Comparison of ENCODE assay signal across 8 cellular contexts in the genomic region with DNA sequence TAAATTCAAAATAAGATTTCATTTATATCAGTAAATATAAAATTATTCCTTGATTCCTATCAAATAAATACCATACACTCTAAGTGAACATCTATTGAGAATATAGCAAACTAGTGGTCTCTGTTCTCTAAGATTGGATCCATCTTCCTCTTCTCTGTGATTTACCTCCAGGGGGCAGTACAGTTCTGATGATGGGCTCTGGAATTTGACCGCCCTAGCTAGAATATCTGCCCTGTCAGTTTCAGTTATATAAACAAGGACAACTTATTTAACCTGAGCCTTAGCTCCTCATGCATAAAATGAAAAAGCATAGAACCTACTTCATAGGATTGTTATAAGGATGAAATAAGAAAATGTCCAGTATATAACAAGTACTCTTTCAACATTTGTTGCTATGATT.
DNase-seq lines count a peak whose midpoint lies in the region; ATAC-seq, FAIRE-seq and TF ChIP-seq lines count a peak whose summit lies in the region.

No MANE protein-coding gene starts in this region.

- peak; percentile 36 to 51 for DNase-seq in A549 (ENCODE audit: low read depth in 1 of 2, low spot score in 1 of 2)
- DNase-seq in GM06990 (ENCODE audit: extremely low read depth, insufficient read length), result no peak
- no peak for DNase-seq in LNCaP clone FGC (ENCODE audit: low read depth)
- DNase-seq in keratinocyte (ENCODE audit: low read depth, low spot score), result no peak
- no peak for DNase-seq in hepatic stellate cell (ENCODE audit: low spot score)

- H3K27ac Mint-ChIP-seq in activated T-helper 17 cell treated with anti-CD3 and anti-CD28 coated beads, Interleukin-2, amount 50 U/mL, for 72 hours, result no peak overlapping the region

- H3K4me3 ChIP-seq in A549 (no peak overlapping the region), GM06990 (replicated peaks; ENCODE audit: low read depth, low read length) (no peak overlapping the region), LNCaP clone FGC (ENCODE audit: low read depth, low read length) (no peak overlapping the region), keratinocyte (ENCODE audit: control insufficient read depth in 2 of 3, extremely low read depth in 1 of 3, insufficient read depth in 2 of 3, low read depth in 1 of 3, low read length in 3 of 3) (no peak overlapping the region)

- H3K36me3 Mint-ChIP-seq in activated T-helper 17 cell treated with anti-CD3 and anti-CD28 coated beads, Interleukin-2, amount 50 U/mL, for 72 hours (ENCODE audit: low read depth), result no peaks in the 10 kb centered on the region

- WGBS in A549 (ENCODE audit: missing lambda C conversion rate), result 13% methylated on average over 1 of the region's 1 CpG

- no peaks in the 10 kb centered on the region for H3K9me1 ChIP-seq in keratinocyte (ENCODE audit: control insufficient read depth, extremely low read depth, insufficient read depth, low read length)

- no peak for TF ChIP-seq POLR2A in A549 (IDR thresholded peaks at IDR 0.05; ENCODE audit: low read length)

- no peak overlapping the region for H3K9ac ChIP-seq in keratinocyte (ENCODE audit: control insufficient read depth, extremely low read depth, insufficient read depth, low read length)

- FAIRE-seq in A549 (lab: Jason Lieb, UNC) (peak; percentile 84), keratinocyte (lab: Jason Lieb, UNC) (peak; percentile 69)

- no peaks in the 10 kb centered on the region for H3K27me3 ChIP-seq in GM06990 (replicated peaks; ENCODE audit: control insufficient read depth, insufficient read depth, low read length)
- H3K27me3 ChIP-seq in keratinocyte (ENCODE audit: control insufficient read depth, extremely low read depth, insufficient read depth, low read length), result no peaks in the 10 kb centered on the region

- no peak for TF ChIP-seq EP300 in A549 (IDR thresholded peaks at IDR 0.05)

- H4K20me1 ChIP-seq in keratinocyte (ENCODE audit: control insufficient read depth, extremely low read depth, insufficient read depth, low read length), result no peaks in the 10 kb centered on the region

- no peak overlapping the region for H2AFZ ChIP-seq in keratinocyte (ENCODE audit: control insufficient read depth, low read length)

- CTCF ChIA-PET in A549 (lab: Yijun Ruan, JAX), result interaction anchor here (0.5 to 3.0 kb wide), 15 partner anchors 10 to 419 kb away, joined by 3 to 11 read pairs (median 5); no protein-coding TSS in a partner anchor

- H3K9me3 ChIP-seq in A549, result no peaks in the 10 kb centered on the region
- H3K9me3 ChIP-seq in keratinocyte (ENCODE audit: control insufficient read depth, low read depth, low read length), result no peaks in the 10 kb centered on the region

- H3K36me3 ChIP-seq in GM06990 (ENCODE audit: control insufficient read depth, insufficient read depth, low read length) (no peaks in the 10 kb centered on the region), keratinocyte (ENCODE audit: control insufficient read depth in 2 of 2, extremely low read depth in 1 of 2, insufficient read depth in 2 of 2, low read length in 2 of 2) (no peaks in the 10 kb centered on the region)

- H3K4me1 Mint-ChIP-seq in activated T-helper 17 cell treated with anti-CD3 and anti-CD28 coated beads, Interleukin-2, amount 50 U/mL, for 72 hours, result no peaks in the 10 kb centered on the region

- POLR2A ChIA-PET in A549 (lab: Yijun Ruan, JAX), result interaction anchor here (1.0 kb wide), 2 partner anchors 223 to 225 kb away, joined by 4 to 6 read pairs; no protein-coding TSS in a partner anchor

- peak; percentile 56 to 69; a peak in 4 of 5 replicates for TF ChIP-seq RAD21 in A549 (conservative IDR thresholded peaks at IDR 0.05 in 1 of 2, IDR thresholded peaks at IDR 0.05 in 1 of 2)

- ATAC-seq in A549 (peak in 1 of 2 experiments; percentile 85; a peak in 3 of 6 replicates), GM21619 (IDR thresholded peaks at IDR 0.05; ENCODE audit: unreplicated experiment) (no peak), HG03039 (IDR thresholded peaks at IDR 0.05; ENCODE audit: unreplicated experiment) (no peak)
- peak; percentile 37 for ATAC-seq in activated T-helper 17 cell treated with anti-CD3 and anti-CD28 coated beads, Interleukin-2, amount 50 U/mL, for 72 hours (replicated peaks)

- TF ChIP-seq CTCF in A549 (IDR thresholded peaks at IDR 0.05) (peak; percentile 56), GM06990 (IDR thresholded peaks at IDR 0.05; ENCODE audit: insufficient read depth, low read length, poor library complexity, severe bottlenecking) (peak; percentile 76), LNCaP clone FGC (IDR thresholded peaks at IDR 0.05; ENCODE audit: control insufficient read depth, extremely low read depth, insufficient read depth) (peak; percentile 29), keratinocyte (optimal IDR thresholded peaks at IDR 0.05 in 1 of 3, IDR thresholded peaks at IDR 0.05 in 1 of 3, conservative IDR thresholded peaks at IDR 0.05 in 1 of 3; ENCODE audit: extremely low read depth in 1 of 3, insufficient read depth in 2 of 3, low read length in 3 of 3) (peak; percentile 60 to 69 (median 64))

- H3K27ac ChIP-seq in A549 (no peak overlapping the region), keratinocyte (ENCODE audit: control insufficient read depth, insufficient read depth, low read length) (no peak overlapping the region)

- no peak overlapping the region for H3K4me2 ChIP-seq in A549
- H3K4me2 ChIP-seq in keratinocyte (ENCODE audit: control insufficient read depth, extremely low read depth, insufficient read depth, low read depth, low read length), result no peak overlapping the region

- H3K4me1 ChIP-seq in A549 (peaks cover 29% of the 10 kb centered on the region), keratinocyte (ENCODE audit: control insufficient read depth, extremely low read depth, insufficient read depth, low read length) (peaks cover 23% of the 10 kb centered on the region)

- H3K27me3 Mint-ChIP-seq in activated T-helper 17 cell treated with anti-CD3 and anti-CD28 coated beads, Interleukin-2, amount 50 U/mL, for 72 hours, result peaks cover 25% of the 10 kb centered on the region

- dilution Hi-C loops in keratinocyte (cut with MboI; ENCODE audit: extremely low pct_ligation_motif_present, low sequenced_read_pairs), result no loop called here

- no peaks in the 10 kb centered on the region for H3K9me3 Mint-ChIP-seq in activated T-helper 17 cell treated with anti-CD3 and anti-CD28 coated beads, Interleukin-2, amount 50 U/mL, for 72 hours

- H3K79me2 ChIP-seq in keratinocyte (ENCODE audit: control insufficient read depth, insufficient read depth, low read length), result no peaks in the 10 kb centered on the region

- H3K4me3 Mint-ChIP-seq in activated T-helper 17 cell treated with anti-CD3 and anti-CD28 coated beads, Interleukin-2, amount 50 U/mL, for 72 hours, result no peak overlapping the region

TF ChIP-seq in A549, 52 proteins besides CTCF, POLR2A, EP300 and RAD21:
- TF ChIP-seq SMC3 (IDR thresholded peaks at IDR 0.05) (peak; percentile 46; the same call in 2 of the 3 replicates), EHF (CRISPR knock-in tag; IDR thresholded peaks at IDR 0.05) (no peak), HDAC2 (IDR thresholded peaks at IDR 0.05) (no peak)
TF ChIP-seq in A549: peak in this region for 1.

Comparison
In these comparisons a context has a peak if more than half of its experiments do, and no peak if none do; other contexts are left out.
1. DNase-seq: peak in A549 (2 of 2); none in GM06990 (single experiment), LNCaP clone FGC (single experiment), keratinocyte (single experiment) and hepatic stellate cell (single experiment).
2. Peak in every context shown above with its lines, with median percentiles within 50 percentile points of each other: CTCF ChIP-seq.